ENCODE assay signal across 17 cellular contexts in genomic region chr1:12065872-12066271, GRCh38. TPM values are rescaled to one million over a fixed set of nuclear protein-coding genes. Genes with fewer than 3 reads are reported as not detected.
DNase-seq lines count a peak whose midpoint lies in the region; ATAC-seq, FAIRE-seq and TF ChIP-seq lines count a peak whose summit lies in the region.
"Had no signal": no experiment of that assay in that cellular context is flagged by ENCODE, and none has a peak within 500 bp of the region (broad histone marks: within the 10 kb centered on the region; RNA-seq: fewer than 3 reads in every experiment).

No MANE protein-coding gene starts in this region.

- intact Hi-C loops in dorsolateral prefrontal cortex (cut with DNase I), result no loop called here
- intact Hi-C loops in adrenal gland (cut with DNase I), result no loop called here

- WGBS in adrenal gland, 4 donors, result 52 to 62% (median 59%) methylated on average over 6 of the region's 6 CpGs

- no peak for TF ChIP-seq POLR2A in adrenal gland (IDR thresholded peaks at IDR 0.05)

- peak; percentile 95 for FAIRE-seq in GM19239 (lab: Jason Lieb, UNC)

- H3K4me1 Mint-ChIP-seq in activated CD8-positive, alpha-beta memory T cell treated with anti-CD3 and anti-CD28 coated beads, Interleukin-2, amount 10 ng/mL, durations not matched to agents 7 days and 5 days, result peaks cover 71% of the 10 kb centered on the region
- H3K4me1 Mint-ChIP-seq in activated T-cell treated with anti-CD3 and anti-CD28 coated beads, Interleukin-2, amount 50 U/mL, for 72 hours (ENCODE audit: low read depth), result peaks cover 87% of the 10 kb centered on the region
- peaks cover 83% of the 10 kb centered on the region for H3K4me1 Mint-ChIP-seq in stimulated activated effector memory CD8-positive, alpha-beta T cell treated with anti-CD3 and anti-CD28 coated beads, Interleukin-12 subunit alpha, Interleukin-12 subunit beta, amount 100 ng/mL, for 72 hours

- H3K9me3 Mint-ChIP-seq in activated CD8-positive, alpha-beta memory T cell treated with anti-CD3 and anti-CD28 coated beads, Interleukin-2, amount 10 ng/mL, durations not matched to agents 7 days and 5 days (ENCODE audit: low read depth), result no peaks in the 10 kb centered on the region
- peaks cover 0 to 2% of the 10 kb centered on the region in 2 donors for H3K9me3 Mint-ChIP-seq in activated T-cell treated with anti-CD3 and anti-CD28 coated beads, Interleukin-2, amount 50 U/mL, for 72 hours
- H3K9me3 Mint-ChIP-seq in stimulated activated effector memory CD8-positive, alpha-beta T cell treated with anti-CD3 and anti-CD28 coated beads, Interleukin-12 subunit alpha, Interleukin-12 subunit beta, amount 100 ng/mL, for 72 hours, result no peaks in the 10 kb centered on the region
- H3K9me3 Mint-ChIP-seq: CD8-positive, alpha-beta T cell had no signal

- peaks cover 0 to 7% of the 10 kb centered on the region in 2 donors for H3K4me1 ChIP-seq in adrenal gland (replicated peaks in 1 of 2)

- CTCF ChIA-PET in activated CD8-positive, alpha-beta memory T cell treated with anti-CD3 and anti-CD28 coated beads, Interleukin-2, amount 10 ng/mL, durations not matched to agents 7 days and 5 days (lab: Charles Lee), result interaction anchor here (0.8 to 5.8 kb wide), 7 partner anchors 9 to 52 kb away, joined by 3 to 50 read pairs (median 11); partner anchors contain the start of gene MIIP

- peak overlapping the region; percentile 60 for H3K4me3 Mint-ChIP-seq in activated CD8-positive, alpha-beta memory T cell treated with anti-CD3 and anti-CD28 coated beads, Interleukin-2, amount 10 ng/mL, durations not matched to agents 7 days and 5 days
- peak overlapping the region; percentile 79 to 83 for H3K4me3 Mint-ChIP-seq in activated T-cell treated with anti-CD3 and anti-CD28 coated beads, Interleukin-2, amount 50 U/mL, for 72 hours
- peak overlapping the region; percentile 76 for H3K4me3 Mint-ChIP-seq in stimulated activated effector memory CD8-positive, alpha-beta T cell treated with anti-CD3 and anti-CD28 coated beads, Interleukin-12 subunit alpha, Interleukin-12 subunit beta, amount 100 ng/mL, for 72 hours
- H3K4me3 Mint-ChIP-seq: CD8-positive, alpha-beta T cell had no signal

- no peaks in the 10 kb centered on the region for H3K36me3 ChIP-seq in adrenal gland (replicated peaks in 1 of 2)
- H3K36me3 ChIP-seq: neutrophil, uterus had no signal

- DNase-seq in activated CD8-positive, alpha-beta memory T cell treated with anti-CD3 and anti-CD28 coated beads, Interleukin-2, amount 10 ng/mL, durations not matched to agents 7 days and 5 days, result peak; percentile 61
- DNase-seq in activated CD8-positive, alpha-beta memory T cell treated with anti-CD3 and anti-CD28 coated beads, Interleukin-2, amount 50 U/mL, for 48 hours, result no peak
- DNase-seq in GM19239 (ENCODE audit: insufficient read length, low spot score), result no peak
- peak in 1 of 2 donors; percentile 44 for DNase-seq in activated T-cell treated with anti-CD3 and anti-CD28 coated beads, Interleukin-2, amount 50 U/mL, for 72 hours
- no peak for DNase-seq in stimulated activated effector memory CD8-positive, alpha-beta T cell treated with anti-CD3 and anti-CD28 coated beads, Interleukin-12 subunit alpha, Interleukin-12 subunit beta, amount 100 ng/mL, for 72 hours (ENCODE audit: low spot score in 2 of 2)
- DNase-seq in dorsolateral prefrontal cortex, result no peak
- DNase-seq in adrenal gland, result no peak
- DNase-seq: CD8-positive, alpha-beta T cell; effector CD8-positive, alpha-beta T cell; NCI-H1092; NCI-H82; retina; uterus had no signal

- TF ChIP-seq CTCF in dorsolateral prefrontal cortex (IDR thresholded peaks at IDR 0.05 in 54 of 56, conservative IDR thresholded peaks at IDR 0.05 in 2 of 56; ENCODE audit: low read depth in 1 of 56, partially characterized antibody in 56 of 56) (no peak), adrenal gland (IDR thresholded peaks at IDR 0.05) (no peak)

- peak overlapping the region; percentile 82 for H3K27ac Mint-ChIP-seq in activated CD8-positive, alpha-beta memory T cell treated with anti-CD3 and anti-CD28 coated beads, Interleukin-2, amount 10 ng/mL, durations not matched to agents 7 days and 5 days
- peak overlapping the region; percentile 71 for H3K27ac Mint-ChIP-seq in activated T-cell treated with anti-CD3 and anti-CD28 coated beads, Interleukin-2, amount 50 U/mL, for 72 hours
- H3K27ac Mint-ChIP-seq in stimulated activated effector memory CD8-positive, alpha-beta T cell treated with anti-CD3 and anti-CD28 coated beads, Interleukin-12 subunit alpha, Interleukin-12 subunit beta, amount 100 ng/mL, for 72 hours, result no peak overlapping the region
- H3K27ac Mint-ChIP-seq: CD8-positive, alpha-beta T cell had no signal

- H3K4me3 ChIP-seq in dorsolateral prefrontal cortex (no peak overlapping the region), adrenal gland (no peak overlapping the region)
- H3K4me3 ChIP-seq: uterus had no signal

- H3K36me3 Mint-ChIP-seq in activated CD8-positive, alpha-beta memory T cell treated with anti-CD3 and anti-CD28 coated beads, Interleukin-2, amount 10 ng/mL, durations not matched to agents 7 days and 5 days, result peaks cover 12% of the 10 kb centered on the region
- peaks cover 13 to 22% of the 10 kb centered on the region in 2 donors for H3K36me3 Mint-ChIP-seq in activated T-cell treated with anti-CD3 and anti-CD28 coated beads, Interleukin-2, amount 50 U/mL, for 72 hours (ENCODE audit: insufficient read depth in 2 of 2)
- H3K36me3 Mint-ChIP-seq in stimulated activated effector memory CD8-positive, alpha-beta T cell treated with anti-CD3 and anti-CD28 coated beads, Interleukin-12 subunit alpha, Interleukin-12 subunit beta, amount 100 ng/mL, for 72 hours, result peaks cover 62% of the 10 kb centered on the region
- H3K36me3 Mint-ChIP-seq: CD8-positive, alpha-beta T cell had no signal

- H3K27me3 Mint-ChIP-seq in activated CD8-positive, alpha-beta memory T cell treated with anti-CD3 and anti-CD28 coated beads, Interleukin-2, amount 10 ng/mL, durations not matched to agents 7 days and 5 days, result peaks cover 25% of the 10 kb centered on the region
- H3K27me3 Mint-ChIP-seq in activated T-cell treated with anti-CD3 and anti-CD28 coated beads, Interleukin-2, amount 50 U/mL, for 72 hours (ENCODE audit: low read depth), result peaks cover 30% of the 10 kb centered on the region

- H3K27ac ChIP-seq in dorsolateral prefrontal cortex (no peak overlapping the region), adrenal gland (no peak overlapping the region)
- H3K27ac ChIP-seq: neutrophil, uterus had no signal

- H3K9me3 ChIP-seq in adrenal gland (replicated peaks in 1 of 3), result no peaks in the 10 kb centered on the region
- H3K9me3 ChIP-seq: neutrophil, uterus had no signal

- peak; percentile 15 for ATAC-seq in activated CD8-positive, alpha-beta memory T cell treated with anti-CD3 and anti-CD28 coated beads, Interleukin-2, amount 10 ng/mL, durations not matched to agents 7 days and 5 days
- peak; percentile 8 to 10 for ATAC-seq in activated T-cell treated with anti-CD3 and anti-CD28 coated beads, Interleukin-2, amount 50 U/mL, for 72 hours (replicated peaks in 1 of 2)
- peak; percentile 1 for ATAC-seq in stimulated activated effector memory CD8-positive, alpha-beta T cell treated with anti-CD3 and anti-CD28 coated beads, Interleukin-12 subunit alpha, Interleukin-12 subunit beta, amount 100 ng/mL, for 72 hours
- no peak for ATAC-seq in HG02642 (IDR thresholded peaks at IDR 0.05; ENCODE audit: poor library complexity, unreplicated experiment)
- ATAC-seq: CD8-positive, alpha-beta T cell; Panc1; SK-N-SH treated with all-trans-retinoic acid at 6 μM for 48 hours had no signal

- H3K27me3 ChIP-seq in dorsolateral prefrontal cortex (peaks cover 0 to 87% (median 43%) of the 10 kb centered on the region in 45 donors), adrenal gland (peaks cover 33% of the 10 kb centered on the region)

RNA-seq across cellular contexts. Expression of gene TNFRSF8, which starts 2.8 kb away (rescaled TPM):
- 10 to 100 TPM in 1 of 2 experiments, 1 to 10 TPM in 1; 3.8 to 14.8 TPM for total RNA-seq in activated CD8-positive, alpha-beta memory T cell treated with anti-CD3 and anti-CD28 coated beads, Interleukin-2, amount 10 ng/mL, durations not matched to agents 7 days and 5 days
- 10 to 100 TPM; 39.5 to 63.5 TPM for total RNA-seq in activated T-cell treated with anti-CD3 and anti-CD28 coated beads, Interleukin-2, amount 50 U/mL, for 72 hours
- total RNA-seq in dorsolateral prefrontal cortex (under 1 TPM in 28 of 120 experiments, not detected in 92; 0.16 to 0.56 (median 0.28) TPM), adrenal gland (under 1 TPM; 0.28 to 0.61 (median 0.44) TPM)
- polyA plus RNA-seq in adrenal gland, result under 1 TPM in 2 of 3 donors, not detected in 1; 0.40 to 0.54 TPM
- total RNA-seq: CD8-positive, alpha-beta T cell had no signal

RNA-seq across cellular contexts. Expression of gene MIIP, which starts 46.6 kb away (rescaled TPM):
- 10 to 100 TPM; 41.4 to 59.3 TPM for total RNA-seq in activated CD8-positive, alpha-beta memory T cell treated with anti-CD3 and anti-CD28 coated beads, Interleukin-2, amount 10 ng/mL, durations not matched to agents 7 days and 5 days
- total RNA-seq in activated T-cell treated with anti-CD3 and anti-CD28 coated beads, Interleukin-2, amount 50 U/mL, for 72 hours, result 10 to 100 TPM; 67.3 to 80.3 TPM
- total RNA-seq in dorsolateral prefrontal cortex, result 10 to 100 TPM; 16.3 to 37.8 (median 24.3) TPM
- total RNA-seq in adrenal gland, result 10 to 100 TPM; 15.1 to 60.7 (median 26.6) TPM
- polyA plus RNA-seq in adrenal gland, result 10 to 100 TPM in 2 of 3 donors, 1 to 10 TPM in 1; 5.0 to 71.1 (median 43.7) TPM
